23 cellular contexts compared by ENCODE assay signal in genomic region chr7:94922457-94922856, GRCh38. TPM values are rescaled to one million over a fixed set of nuclear protein-coding genes. Genes with fewer than 3 reads are reported as not detected.
"Had no signal": no experiment of that assay in that cellular context is flagged by ENCODE, and none has a peak within 500 bp of the region (broad histone marks: within the 10 kb centered on the region; RNA-seq: fewer than 3 reads in every experiment).

No MANE protein-coding gene starts in this region.

- H3K27me3 ChIP-seq: SJCRH30 had no signal

- H3K4me2 ChIP-seq: KMS-11 had no signal

- ATAC-seq: Panc1, PC-3, Right ventricle myocardium inferior had no signal

- H3K4me3 ChIP-seq: SJCRH30 had no signal

- H3K27ac ChIP-seq: HL-60, KMS-11, SJCRH30 had no signal

- H3K4me1 ChIP-seq: SJCRH30 had no signal

- H3K9ac ChIP-seq: KMS-11 had no signal

- H3K9me3 ChIP-seq: SJCRH30 had no signal

- DNase-seq: Kasumi-1; MV-4-11; NCI-H1048; NCI-H1105; NCI-H1417; NCI-H1436 treated with DMSO at 0.1 percent for 48 hours; NCI-H1694; NCI-H187 treated with DMSO at 0.1 percent for 48 hours; NCI-H2029 treated with DMSO at 0.1 percent for 48 hours; NCI-H2227 treated with DMSO at 0.1 percent for 48 hours; NCI-H524; NCI-H526 treated with DMSO at 0.1 percent for 48 hours; NCI-H774; NK-92 treated with Interleukin-12 subunit alpha and Interleukin-12 subunit beta, amount 100 ng/mL, for 24 hours; PC-3; SHP77 treated with DMSO at 0.1 percent for 48 hours; SJCRH30 had no signal

RNA-seq across cellular contexts. Expression of gene PPP1R9A, which starts 15.1 kb away (rescaled TPM):
- total RNA-seq: OCI-LY7; T-helper 1 cell treated with Interleukin-12 subunit alpha and Interleukin-12 subunit beta and Interleukin-4 antibody, amounts not matched to agents 30 ng/mL and 1 ng/mL, for 36 hours had no signal
